2 cellular contexts compared by ENCODE assay signal in the genomic region with DNA sequence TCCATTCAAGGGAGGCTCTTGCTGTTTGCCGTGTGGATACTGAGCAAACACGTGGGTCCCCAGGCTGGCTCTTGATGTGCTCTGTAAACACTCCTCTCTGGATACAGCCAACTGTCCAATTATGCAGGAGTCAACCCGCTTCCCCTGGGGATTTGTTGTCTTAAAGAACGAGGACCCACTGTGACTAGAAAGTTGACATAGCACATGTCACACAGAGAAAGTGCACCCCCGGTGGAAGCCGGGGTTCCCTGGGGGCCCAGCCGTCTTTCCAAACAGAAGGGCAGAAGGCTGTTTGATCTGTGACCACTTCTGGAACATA.
TF ChIP-seq lines count a peak whose summit lies in the region.

No MANE protein-coding gene starts in this region.

TF ChIP-seq in GM23338, 12 proteins besides CTCF, POLR2A, EP300 and RAD21 (continued from another document):
- TF ChIP-seq, protein P1, sequence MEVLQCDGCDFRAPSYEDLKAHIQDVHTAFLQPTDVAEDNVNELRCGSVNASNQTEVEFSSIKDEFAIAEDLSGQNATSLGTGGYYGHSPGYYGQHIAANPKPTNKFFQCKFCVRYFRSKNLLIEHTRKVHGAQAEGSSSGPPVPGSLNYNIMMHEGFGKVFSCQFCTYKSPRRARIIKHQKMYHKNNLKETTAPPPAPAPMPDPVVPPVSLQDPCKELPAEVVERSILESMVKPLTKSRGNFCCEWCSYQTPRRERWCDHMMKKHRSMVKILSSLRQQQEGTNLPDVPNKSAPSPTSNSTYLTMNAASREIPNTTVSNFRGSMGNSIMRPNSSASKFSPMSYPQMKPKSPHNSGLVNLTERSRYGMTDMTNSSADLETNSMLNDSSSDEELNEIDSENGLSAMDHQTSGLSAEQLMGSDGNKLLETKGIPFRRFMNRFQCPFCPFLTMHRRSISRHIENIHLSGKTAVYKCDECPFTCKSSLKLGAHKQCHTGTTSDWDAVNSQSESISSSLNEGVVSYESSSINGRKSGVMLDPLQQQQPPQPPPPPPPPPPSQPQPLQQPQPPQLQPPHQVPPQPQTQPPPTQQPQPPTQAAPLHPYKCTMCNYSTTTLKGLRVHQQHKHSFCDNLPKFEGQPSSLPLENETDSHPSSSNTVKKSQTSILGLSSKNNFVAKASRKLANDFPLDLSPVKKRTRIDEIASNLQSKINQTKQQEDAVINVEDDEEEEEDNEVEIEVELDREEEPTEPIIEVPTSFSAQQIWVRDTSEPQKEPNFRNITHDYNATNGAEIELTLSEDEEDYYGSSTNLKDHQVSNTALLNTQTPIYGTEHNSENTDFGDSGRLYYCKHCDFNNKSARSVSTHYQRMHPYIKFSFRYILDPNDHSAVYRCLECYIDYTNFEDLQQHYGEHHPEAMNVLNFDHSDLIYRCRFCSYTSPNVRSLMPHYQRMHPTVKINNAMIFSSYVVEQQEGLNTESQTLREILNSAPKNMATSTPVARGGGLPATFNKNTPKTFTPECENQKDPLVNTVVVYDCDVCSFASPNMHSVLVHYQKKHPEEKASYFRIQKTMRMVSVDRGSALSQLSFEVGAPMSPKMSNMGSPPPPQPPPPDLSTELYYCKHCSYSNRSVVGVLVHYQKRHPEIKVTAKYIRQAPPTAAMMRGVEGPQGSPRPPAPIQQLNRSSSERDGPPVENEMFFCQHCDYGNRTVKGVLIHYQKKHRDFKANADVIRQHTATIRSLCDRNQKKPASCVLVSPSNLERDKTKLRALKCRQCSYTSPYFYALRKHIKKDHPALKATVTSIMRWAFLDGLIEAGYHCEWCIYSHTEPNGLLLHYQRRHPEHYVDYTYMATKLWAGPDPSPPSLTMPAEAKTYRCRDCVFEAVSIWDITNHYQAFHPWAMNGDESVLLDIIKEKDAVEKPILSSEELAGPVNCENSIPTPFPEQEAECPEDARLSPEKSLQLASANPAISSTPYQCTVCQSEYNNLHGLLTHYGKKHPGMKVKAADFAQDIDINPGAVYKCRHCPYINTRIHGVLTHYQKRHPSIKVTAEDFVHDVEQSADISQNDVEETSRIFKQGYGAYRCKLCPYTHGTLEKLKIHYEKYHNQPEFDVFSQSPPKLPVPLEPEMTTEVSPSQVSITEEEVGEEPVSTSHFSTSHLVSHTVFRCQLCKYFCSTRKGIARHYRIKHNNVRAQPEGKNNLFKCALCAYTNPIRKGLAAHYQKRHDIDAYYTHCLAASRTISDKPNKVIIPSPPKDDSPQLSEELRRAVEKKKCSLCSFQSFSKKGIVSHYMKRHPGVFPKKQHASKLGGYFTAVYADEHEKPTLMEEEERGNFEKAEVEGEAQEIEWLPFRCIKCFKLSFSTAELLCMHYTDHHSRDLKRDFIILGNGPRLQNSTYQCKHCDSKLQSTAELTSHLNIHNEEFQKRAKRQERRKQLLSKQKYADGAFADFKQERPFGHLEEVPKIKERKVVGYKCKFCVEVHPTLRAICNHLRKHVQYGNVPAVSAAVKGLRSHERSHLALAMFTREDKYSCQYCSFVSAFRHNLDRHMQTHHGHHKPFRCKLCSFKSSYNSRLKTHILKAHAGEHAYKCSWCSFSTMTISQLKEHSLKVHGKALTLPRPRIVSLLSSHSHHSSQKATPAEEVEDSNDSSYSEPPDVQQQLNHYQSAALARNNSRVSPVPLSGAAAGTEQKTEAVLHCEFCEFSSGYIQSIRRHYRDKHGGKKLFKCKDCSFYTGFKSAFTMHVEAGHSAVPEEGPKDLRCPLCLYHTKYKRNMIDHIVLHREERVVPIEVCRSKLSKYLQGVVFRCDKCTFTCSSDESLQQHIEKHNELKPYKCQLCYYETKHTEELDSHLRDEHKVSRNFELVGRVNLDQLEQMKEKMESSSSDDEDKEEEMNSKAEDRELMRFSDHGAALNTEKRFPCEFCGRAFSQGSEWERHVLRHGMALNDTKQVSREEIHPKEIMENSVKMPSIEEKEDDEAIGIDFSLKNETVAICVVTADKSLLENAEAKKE (CRISPR knock-in tag; IDR thresholded peaks at IDR 0.05), result no peak
- TF ChIP-seq CREB1 (CRISPR knock-in tag; IDR thresholded peaks at IDR 0.05; ENCODE audit: low read depth), result no peak
- TF ChIP-seq, protein P2, sequence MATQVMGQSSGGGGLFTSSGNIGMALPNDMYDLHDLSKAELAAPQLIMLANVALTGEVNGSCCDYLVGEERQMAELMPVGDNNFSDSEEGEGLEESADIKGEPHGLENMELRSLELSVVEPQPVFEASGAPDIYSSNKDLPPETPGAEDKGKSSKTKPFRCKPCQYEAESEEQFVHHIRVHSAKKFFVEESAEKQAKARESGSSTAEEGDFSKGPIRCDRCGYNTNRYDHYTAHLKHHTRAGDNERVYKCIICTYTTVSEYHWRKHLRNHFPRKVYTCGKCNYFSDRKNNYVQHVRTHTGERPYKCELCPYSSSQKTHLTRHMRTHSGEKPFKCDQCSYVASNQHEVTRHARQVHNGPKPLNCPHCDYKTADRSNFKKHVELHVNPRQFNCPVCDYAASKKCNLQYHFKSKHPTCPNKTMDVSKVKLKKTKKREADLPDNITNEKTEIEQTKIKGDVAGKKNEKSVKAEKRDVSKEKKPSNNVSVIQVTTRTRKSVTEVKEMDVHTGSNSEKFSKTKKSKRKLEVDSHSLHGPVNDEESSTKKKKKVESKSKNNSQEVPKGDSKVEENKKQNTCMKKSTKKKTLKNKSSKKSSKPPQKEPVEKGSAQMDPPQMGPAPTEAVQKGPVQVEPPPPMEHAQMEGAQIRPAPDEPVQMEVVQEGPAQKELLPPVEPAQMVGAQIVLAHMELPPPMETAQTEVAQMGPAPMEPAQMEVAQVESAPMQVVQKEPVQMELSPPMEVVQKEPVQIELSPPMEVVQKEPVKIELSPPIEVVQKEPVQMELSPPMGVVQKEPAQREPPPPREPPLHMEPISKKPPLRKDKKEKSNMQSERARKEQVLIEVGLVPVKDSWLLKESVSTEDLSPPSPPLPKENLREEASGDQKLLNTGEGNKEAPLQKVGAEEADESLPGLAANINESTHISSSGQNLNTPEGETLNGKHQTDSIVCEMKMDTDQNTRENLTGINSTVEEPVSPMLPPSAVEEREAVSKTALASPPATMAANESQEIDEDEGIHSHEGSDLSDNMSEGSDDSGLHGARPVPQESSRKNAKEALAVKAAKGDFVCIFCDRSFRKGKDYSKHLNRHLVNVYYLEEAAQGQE (IDR thresholded peaks at IDR 0.05; ENCODE audit: unreplicated experiment), result no peak
- TF ChIP-seq NANOG (IDR thresholded peaks at IDR 0.05; ENCODE audit: borderline replicate concordance), result no peak
- no peak for TF ChIP-seq JUNB (IDR thresholded peaks at IDR 0.05; ENCODE audit: unreplicated experiment)

TF ChIP-seq in SK-N-SH treated with all-trans-retinoic acid at 6 μM for 48 hours, 23 proteins besides CTCF, POLR2A, EP300 and RAD21 (continued from another document):
- TF ChIP-seq, protein P3, sequence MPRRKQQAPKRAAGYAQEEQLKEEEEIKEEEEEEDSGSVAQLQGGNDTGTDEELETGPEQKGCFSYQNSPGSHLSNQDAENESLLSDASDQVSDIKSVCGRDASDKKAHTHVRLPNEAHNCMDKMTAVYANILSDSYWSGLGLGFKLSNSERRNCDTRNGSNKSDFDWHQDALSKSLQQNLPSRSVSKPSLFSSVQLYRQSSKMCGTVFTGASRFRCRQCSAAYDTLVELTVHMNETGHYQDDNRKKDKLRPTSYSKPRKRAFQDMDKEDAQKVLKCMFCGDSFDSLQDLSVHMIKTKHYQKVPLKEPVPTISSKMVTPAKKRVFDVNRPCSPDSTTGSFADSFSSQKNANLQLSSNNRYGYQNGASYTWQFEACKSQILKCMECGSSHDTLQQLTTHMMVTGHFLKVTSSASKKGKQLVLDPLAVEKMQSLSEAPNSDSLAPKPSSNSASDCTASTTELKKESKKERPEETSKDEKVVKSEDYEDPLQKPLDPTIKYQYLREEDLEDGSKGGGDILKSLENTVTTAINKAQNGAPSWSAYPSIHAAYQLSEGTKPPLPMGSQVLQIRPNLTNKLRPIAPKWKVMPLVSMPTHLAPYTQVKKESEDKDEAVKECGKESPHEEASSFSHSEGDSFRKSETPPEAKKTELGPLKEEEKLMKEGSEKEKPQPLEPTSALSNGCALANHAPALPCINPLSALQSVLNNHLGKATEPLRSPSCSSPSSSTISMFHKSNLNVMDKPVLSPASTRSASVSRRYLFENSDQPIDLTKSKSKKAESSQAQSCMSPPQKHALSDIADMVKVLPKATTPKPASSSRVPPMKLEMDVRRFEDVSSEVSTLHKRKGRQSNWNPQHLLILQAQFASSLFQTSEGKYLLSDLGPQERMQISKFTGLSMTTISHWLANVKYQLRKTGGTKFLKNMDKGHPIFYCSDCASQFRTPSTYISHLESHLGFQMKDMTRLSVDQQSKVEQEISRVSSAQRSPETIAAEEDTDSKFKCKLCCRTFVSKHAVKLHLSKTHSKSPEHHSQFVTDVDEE (CRISPR knock-in tag; IDR thresholded peaks at IDR 0.05), result no peak
- no peak for TF ChIP-seq CSDC2 (CRISPR knock-in tag; IDR thresholded peaks at IDR 0.05)
